1 cellular context compared by ENCODE assay signal in the genomic region with DNA sequence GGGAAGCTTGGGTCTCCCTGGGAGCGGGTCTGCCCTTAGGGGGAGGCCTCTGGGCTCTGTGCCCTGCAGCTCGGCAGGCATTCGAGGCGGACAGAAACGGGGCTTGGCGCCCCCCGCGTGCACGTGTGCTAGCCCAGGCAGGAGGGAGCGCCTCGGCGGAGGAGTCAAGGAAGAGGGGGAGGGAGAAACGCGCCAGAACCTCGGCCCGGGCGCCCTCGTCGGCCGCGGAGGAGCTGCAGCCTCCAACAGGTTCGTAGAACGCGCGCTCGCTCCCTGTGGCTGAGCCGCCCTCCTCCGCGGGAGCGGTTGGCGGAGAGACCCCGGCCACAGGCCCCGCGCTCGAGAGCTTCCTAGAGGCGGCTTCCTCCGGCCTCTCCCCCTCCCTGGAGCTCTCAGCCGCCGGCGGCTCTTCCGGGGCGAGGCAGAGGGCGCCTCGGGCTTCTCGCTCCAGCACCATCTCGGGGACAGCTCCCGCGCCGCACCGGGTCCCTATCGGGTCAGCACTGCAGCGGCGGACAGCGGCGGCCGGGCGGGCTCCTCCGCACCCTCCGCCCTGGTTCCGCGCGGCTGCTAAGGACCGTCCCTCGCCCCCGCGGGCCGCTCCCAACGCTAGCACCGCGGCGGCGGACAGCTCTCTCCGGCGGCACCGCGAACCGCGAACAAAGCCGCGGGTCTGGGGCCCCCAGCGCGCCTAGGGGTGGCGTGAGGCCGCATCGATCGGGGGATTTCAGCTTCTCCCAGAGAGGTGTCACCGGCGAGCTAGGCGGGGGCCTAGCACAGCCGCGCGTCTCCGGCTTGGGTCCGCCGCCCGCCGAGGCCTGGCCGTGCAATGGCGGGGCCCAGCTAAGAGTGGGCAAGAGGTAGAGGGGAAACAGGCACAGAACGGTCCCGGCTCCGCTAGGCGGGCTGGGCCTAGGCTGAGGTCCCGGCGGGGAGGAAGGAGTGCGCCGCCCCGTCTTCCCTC.
TF ChIP-seq lines count a peak whose summit lies in the region.

No MANE protein-coding gene starts in this region.

TF ChIP-seq in HepG2, 621 proteins besides CTCF, POLR2A, EP300 and RAD21 (continued from another document and continues in another):
- TF ChIP-seq, protein P1, sequence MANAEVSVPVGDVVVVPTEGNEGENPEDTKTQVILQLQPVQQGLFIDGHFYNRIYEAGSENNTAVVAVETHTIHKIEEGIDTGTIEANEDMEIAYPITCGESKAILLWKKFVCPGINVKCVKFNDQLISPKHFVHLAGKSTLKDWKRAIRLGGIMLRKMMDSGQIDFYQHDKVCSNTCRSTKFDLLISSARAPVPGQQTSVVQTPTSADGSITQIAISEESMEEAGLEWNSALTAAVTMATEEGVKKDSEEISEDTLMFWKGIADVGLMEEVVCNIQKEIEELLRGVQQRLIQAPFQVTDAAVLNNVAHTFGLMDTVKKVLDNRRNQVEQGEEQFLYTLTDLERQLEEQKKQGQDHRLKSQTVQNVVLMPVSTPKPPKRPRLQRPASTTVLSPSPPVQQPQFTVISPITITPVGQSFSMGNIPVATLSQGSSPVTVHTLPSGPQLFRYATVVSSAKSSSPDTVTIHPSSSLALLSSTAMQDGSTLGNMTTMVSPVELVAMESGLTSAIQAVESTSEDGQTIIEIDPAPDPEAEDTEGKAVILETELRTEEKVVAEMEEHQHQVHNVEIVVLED (CRISPR knock-in tag; IDR thresholded peaks at IDR 0.05; ENCODE audit: borderline replicate concordance): peak; percentile 87
- TF ChIP-seq MAF1 (CRISPR knock-in tag; IDR thresholded peaks at IDR 0.05; ENCODE audit: borderline replicate concordance): peak; percentile 100
- no peak for TF ChIP-seq NFIC (IDR thresholded peaks at IDR 0.05; ENCODE audit: low read length)
- peak; percentile 99 for TF ChIP-seq ZBTB38 (CRISPR knock-in tag; IDR thresholded peaks at IDR 0.05)
- peak; percentile 99 for TF ChIP-seq ZZZ3 (CRISPR knock-in tag; IDR thresholded peaks at IDR 0.05; ENCODE audit: borderline replicate concordance)
- TF ChIP-seq TAF15 (IDR thresholded peaks at IDR 0.05; ENCODE audit: low read depth, low read length, poor library complexity, severe bottlenecking): no peak
- TF ChIP-seq, protein P2, sequence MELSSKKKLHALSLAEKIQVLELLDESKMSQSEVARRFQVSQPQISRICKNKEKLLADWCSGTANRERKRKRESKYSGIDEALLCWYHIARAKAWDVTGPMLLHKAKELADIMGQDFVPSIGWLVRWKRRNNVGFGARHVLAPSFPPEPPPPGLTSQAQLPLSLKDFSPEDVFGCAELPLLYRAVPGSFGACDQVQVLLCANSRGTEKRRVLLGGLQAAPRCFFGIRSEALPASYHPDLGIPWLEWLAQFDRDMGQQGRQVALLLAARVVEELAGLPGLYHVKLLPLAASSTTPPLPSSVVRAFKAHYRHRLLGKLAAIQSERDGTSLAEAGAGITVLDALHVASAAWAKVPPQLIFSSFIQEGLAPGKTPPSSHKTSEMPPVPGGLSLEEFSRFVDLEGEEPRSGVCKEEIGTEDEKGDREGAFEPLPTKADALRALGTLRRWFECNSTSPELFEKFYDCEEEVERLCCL (CRISPR knock-in tag; IDR thresholded peaks at IDR 0.05; ENCODE audit: borderline replicate concordance): peak; percentile 99; the same call in 1 of the 2 replicates
- TF ChIP-seq NKX3-1 (CRISPR knock-in tag; IDR thresholded peaks at IDR 0.05): peak; percentile 100
- TF ChIP-seq, protein P3, sequence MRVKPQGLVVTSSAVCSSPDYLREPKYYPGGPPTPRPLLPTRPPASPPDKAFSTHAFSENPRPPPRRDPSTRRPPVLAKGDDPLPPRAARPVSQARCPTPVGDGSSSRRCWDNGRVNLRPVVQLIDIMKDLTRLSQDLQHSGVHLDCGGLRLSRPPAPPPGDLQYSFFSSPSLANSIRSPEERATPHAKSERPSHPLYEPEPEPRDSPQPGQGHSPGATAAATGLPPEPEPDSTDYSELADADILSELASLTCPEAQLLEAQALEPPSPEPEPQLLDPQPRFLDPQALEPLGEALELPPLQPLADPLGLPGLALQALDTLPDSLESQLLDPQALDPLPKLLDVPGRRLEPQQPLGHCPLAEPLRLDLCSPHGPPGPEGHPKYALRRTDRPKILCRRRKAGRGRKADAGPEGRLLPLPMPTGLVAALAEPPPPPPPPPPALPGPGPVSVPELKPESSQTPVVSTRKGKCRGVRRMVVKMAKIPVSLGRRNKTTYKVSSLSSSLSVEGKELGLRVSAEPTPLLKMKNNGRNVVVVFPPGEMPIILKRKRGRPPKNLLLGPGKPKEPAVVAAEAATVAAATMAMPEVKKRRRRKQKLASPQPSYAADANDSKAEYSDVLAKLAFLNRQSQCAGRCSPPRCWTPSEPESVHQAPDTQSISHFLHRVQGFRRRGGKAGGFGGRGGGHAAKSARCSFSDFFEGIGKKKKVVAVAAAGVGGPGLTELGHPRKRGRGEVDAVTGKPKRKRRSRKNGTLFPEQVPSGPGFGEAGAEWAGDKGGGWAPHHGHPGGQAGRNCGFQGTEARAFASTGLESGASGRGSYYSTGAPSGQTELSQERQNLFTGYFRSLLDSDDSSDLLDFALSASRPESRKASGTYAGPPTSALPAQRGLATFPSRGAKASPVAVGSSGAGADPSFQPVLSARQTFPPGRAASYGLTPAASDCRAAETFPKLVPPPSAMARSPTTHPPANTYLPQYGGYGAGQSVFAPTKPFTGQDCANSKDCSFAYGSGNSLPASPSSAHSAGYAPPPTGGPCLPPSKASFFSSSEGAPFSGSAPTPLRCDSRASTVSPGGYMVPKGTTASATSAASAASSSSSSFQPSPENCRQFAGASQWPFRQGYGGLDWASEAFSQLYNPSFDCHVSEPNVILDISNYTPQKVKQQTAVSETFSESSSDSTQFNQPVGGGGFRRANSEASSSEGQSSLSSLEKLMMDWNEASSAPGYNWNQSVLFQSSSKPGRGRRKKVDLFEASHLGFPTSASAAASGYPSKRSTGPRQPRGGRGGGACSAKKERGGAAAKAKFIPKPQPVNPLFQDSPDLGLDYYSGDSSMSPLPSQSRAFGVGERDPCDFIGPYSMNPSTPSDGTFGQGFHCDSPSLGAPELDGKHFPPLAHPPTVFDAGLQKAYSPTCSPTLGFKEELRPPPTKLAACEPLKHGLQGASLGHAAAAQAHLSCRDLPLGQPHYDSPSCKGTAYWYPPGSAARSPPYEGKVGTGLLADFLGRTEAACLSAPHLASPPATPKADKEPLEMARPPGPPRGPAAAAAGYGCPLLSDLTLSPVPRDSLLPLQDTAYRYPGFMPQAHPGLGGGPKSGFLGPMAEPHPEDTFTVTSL (CRISPR knock-in tag; IDR thresholded peaks at IDR 0.05; ENCODE audit: borderline replicate concordance): peak; percentile 95
- peak; percentile 88 for TF ChIP-seq ZNF496 (CRISPR knock-in tag; IDR thresholded peaks at IDR 0.05; ENCODE audit: insufficient replicate concordance)
- peak; percentile 100 for TF ChIP-seq IRX3 (CRISPR knock-in tag; IDR thresholded peaks at IDR 0.05; ENCODE audit: borderline replicate concordance, low read depth)
- TF ChIP-seq, protein P4, sequence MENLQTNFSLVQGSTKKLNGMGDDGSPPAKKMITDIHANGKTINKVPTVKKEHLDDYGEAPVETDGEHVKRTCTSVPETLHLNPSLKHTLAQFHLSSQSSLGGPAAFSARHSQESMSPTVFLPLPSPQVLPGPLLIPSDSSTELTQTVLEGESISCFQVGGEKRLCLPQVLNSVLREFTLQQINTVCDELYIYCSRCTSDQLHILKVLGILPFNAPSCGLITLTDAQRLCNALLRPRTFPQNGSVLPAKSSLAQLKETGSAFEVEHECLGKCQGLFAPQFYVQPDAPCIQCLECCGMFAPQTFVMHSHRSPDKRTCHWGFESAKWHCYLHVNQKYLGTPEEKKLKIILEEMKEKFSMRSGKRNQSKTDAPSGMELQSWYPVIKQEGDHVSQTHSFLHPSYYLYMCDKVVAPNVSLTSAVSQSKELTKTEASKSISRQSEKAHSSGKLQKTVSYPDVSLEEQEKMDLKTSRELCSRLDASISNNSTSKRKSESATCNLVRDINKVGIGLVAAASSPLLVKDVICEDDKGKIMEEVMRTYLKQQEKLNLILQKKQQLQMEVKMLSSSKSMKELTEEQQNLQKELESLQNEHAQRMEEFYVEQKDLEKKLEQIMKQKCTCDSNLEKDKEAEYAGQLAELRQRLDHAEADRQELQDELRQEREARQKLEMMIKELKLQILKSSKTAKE (CRISPR knock-in tag; IDR thresholded peaks at IDR 0.05; ENCODE audit: borderline replicate concordance): peak; percentile 95
- no peak for TF ChIP-seq SRSF9 (IDR thresholded peaks at IDR 0.05; ENCODE audit: borderline replicate concordance, insufficient read depth, low read depth, low read length, poor library complexity, severe bottlenecking)
- peak; percentile 100 for TF ChIP-seq ETV6 (CRISPR knock-in tag; conservative IDR thresholded peaks at IDR 0.05)
- TF ChIP-seq, protein P5, sequence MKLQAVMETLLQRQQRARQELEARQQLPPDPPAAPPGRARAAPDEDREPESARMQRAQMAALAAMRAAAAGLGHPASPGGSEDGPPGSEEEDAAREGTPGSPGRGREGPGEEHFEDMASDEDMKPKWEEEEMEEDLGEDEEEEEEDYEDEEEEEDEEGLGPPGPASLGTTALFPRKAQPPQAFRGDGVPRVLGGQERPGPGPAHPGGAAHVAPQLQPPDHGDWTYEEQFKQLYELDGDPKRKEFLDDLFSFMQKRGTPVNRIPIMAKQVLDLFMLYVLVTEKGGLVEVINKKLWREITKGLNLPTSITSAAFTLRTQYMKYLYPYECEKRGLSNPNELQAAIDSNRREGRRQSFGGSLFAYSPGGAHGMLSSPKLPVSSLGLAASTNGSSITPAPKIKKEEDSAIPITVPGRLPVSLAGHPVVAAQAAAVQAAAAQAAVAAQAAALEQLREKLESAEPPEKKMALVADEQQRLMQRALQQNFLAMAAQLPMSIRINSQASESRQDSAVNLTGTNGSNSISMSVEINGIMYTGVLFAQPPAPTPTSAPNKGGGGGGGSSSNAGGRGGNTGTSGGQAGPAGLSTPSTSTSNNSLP (IDR thresholded peaks at IDR 0.05; ENCODE audit: low read depth, low read length): no peak
- peak; percentile 100 for TF ChIP-seq MEIS2 (CRISPR knock-in tag; IDR thresholded peaks at IDR 0.05)
- TF ChIP-seq, protein P6, sequence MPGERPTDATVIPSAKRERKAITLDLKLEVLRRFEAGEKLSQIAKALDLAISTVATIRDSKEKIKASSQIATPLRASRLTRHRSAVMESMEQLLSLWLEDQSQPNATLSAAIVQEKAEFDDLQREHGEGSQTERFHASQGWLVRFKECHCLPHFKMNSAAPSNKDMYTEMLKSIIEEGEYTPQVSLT (CRISPR knock-in tag; IDR thresholded peaks at IDR 0.05; ENCODE audit: borderline replicate concordance, low read depth): peak; percentile 100
- TF ChIP-seq GABPB1 (CRISPR knock-in tag; IDR thresholded peaks at IDR 0.05): peak; percentile 90
- TF ChIP-seq KMT2B (CRISPR knock-in tag; IDR thresholded peaks at IDR 0.05): peak; percentile 97
- peak; percentile 98; the same call in 1 of the 2 replicates for TF ChIP-seq NPAS2 (CRISPR knock-in tag; IDR thresholded peaks at IDR 0.05; ENCODE audit: borderline replicate concordance)
- TF ChIP-seq NFKB2 (CRISPR knock-in tag; IDR thresholded peaks at IDR 0.05; ENCODE audit: borderline replicate concordance): peak; percentile 100
- peak; percentile 89; the same call in 1 of the 2 replicates for TF ChIP-seq DMAP1 (CRISPR knock-in tag; IDR thresholded peaks at IDR 0.05)
- peak; percentile 100 for TF ChIP-seq ZNF589 (CRISPR knock-in tag; conservative IDR thresholded peaks at IDR 0.05)
- TF ChIP-seq AKAP8 (CRISPR knock-in tag; IDR thresholded peaks at IDR 0.05): peak; percentile 98
- TF ChIP-seq ZNF850 (CRISPR knock-in tag; conservative IDR thresholded peaks at IDR 0.05): peak; percentile 98
- TF ChIP-seq, protein P7, sequence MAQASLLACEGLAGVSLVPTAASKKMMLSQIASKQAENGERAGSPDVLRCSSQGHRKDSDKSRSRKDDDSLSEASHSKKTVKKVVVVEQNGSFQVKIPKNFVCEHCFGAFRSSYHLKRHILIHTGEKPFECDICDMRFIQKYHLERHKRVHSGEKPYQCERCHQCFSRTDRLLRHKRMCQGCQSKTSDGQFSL (CRISPR knock-in tag; IDR thresholded peaks at IDR 0.05): peak; percentile 91
- TF ChIP-seq ZFYVE20 (CRISPR knock-in tag; IDR thresholded peaks at IDR 0.05; ENCODE audit: borderline replicate concordance, low read depth): peak; percentile 100
- peak; percentile 99 for TF ChIP-seq ZNF616 (CRISPR knock-in tag; IDR thresholded peaks at IDR 0.05; ENCODE audit: low read depth)
- TF ChIP-seq NFE2L1 (CRISPR knock-in tag; IDR thresholded peaks at IDR 0.05; ENCODE audit: borderline replicate concordance): peak; percentile 94
- peak; percentile 89 for TF ChIP-seq GATAD1 (CRISPR knock-in tag; IDR thresholded peaks at IDR 0.05)
- peak; percentile 100 for TF ChIP-seq ZFP36L1 (CRISPR knock-in tag; IDR thresholded peaks at IDR 0.05)
- TF ChIP-seq, protein P8, sequence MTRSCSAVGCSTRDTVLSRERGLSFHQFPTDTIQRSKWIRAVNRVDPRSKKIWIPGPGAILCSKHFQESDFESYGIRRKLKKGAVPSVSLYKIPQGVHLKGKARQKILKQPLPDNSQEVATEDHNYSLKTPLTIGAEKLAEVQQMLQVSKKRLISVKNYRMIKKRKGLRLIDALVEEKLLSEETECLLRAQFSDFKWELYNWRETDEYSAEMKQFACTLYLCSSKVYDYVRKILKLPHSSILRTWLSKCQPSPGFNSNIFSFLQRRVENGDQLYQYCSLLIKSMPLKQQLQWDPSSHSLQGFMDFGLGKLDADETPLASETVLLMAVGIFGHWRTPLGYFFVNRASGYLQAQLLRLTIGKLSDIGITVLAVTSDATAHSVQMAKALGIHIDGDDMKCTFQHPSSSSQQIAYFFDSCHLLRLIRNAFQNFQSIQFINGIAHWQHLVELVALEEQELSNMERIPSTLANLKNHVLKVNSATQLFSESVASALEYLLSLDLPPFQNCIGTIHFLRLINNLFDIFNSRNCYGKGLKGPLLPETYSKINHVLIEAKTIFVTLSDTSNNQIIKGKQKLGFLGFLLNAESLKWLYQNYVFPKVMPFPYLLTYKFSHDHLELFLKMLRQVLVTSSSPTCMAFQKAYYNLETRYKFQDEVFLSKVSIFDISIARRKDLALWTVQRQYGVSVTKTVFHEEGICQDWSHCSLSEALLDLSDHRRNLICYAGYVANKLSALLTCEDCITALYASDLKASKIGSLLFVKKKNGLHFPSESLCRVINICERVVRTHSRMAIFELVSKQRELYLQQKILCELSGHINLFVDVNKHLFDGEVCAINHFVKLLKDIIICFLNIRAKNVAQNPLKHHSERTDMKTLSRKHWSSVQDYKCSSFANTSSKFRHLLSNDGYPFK (CRISPR knock-in tag; IDR thresholded peaks at IDR 0.05; ENCODE audit: borderline replicate concordance): peak; percentile 90
- no peak for TF ChIP-seq SNRNP70 (IDR thresholded peaks at IDR 0.05; ENCODE audit: low read depth, low read length)
- peak; percentile 100 for TF ChIP-seq ZSCAN30 (CRISPR knock-in tag; IDR thresholded peaks at IDR 0.05)
- TF ChIP-seq, protein P9, sequence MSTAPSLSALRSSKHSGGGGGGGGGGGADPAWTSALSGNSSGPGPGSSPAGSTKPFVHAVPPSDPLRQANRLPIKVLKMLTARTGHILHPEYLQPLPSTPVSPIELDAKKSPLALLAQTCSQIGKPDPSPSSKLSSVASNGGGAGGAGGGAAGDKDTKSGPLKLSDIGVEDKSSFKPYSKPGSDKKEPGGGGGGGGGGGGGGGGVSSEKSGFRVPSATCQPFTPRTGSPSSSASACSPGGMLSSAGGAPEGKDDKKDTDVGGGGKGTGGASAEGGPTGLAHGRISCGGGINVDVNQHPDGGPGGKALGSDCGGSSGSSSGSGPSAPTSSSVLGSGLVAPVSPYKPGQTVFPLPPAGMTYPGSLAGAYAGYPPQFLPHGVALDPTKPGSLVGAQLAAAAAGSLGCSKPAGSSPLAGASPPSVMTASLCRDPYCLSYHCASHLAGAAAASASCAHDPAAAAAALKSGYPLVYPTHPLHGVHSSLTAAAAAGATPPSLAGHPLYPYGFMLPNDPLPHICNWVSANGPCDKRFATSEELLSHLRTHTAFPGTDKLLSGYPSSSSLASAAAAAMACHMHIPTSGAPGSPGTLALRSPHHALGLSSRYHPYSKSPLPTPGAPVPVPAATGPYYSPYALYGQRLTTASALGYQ (CRISPR knock-in tag; IDR thresholded peaks at IDR 0.05): peak; percentile 98
- TF ChIP-seq ZNF619 (CRISPR knock-in tag; IDR thresholded peaks at IDR 0.05): peak; percentile 97
